ENCODE assay signal across 19 cellular contexts in the genomic region with DNA sequence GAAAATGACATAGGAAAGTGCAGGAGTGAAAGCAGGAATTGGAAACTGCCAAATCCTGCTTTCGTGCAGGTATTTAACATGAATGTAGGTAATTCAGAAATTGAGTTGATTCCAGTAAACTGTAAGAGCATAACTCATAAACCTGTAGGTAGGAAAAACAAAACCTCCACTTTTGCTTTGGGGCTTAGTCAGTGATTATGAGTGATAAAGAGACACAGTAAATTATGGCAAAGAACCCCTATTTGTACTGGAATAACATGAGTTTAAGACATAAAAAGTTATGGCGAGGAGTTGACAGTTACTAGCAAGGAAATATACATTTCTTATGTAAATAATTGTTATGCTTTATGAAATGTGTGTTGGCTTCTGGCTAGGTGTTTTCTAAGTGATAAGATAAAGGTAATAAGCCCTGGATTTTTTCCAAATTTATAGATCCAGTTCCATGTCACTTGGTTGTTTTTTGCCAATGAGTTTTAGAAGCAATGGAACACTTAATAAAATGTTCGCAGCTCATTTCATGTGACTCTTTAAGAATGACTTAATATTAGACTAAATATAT. TPM values are rescaled to one million over a fixed set of nuclear protein-coding genes. Genes with fewer than 3 reads are reported as not detected.
DNase-seq lines count a peak whose midpoint lies in the region; ATAC-seq and TF ChIP-seq lines count a peak whose summit lies in the region.
"Had no signal": no experiment of that assay in that cellular context is flagged by ENCODE, and none has a peak within 500 bp of the region (broad histone marks: within the 10 kb centered on the region; RNA-seq: fewer than 3 reads in every experiment).

No MANE protein-coding gene starts in this region.

- H3K9me3 ChIP-seq in right atrium auricular region: no peaks in the 10 kb centered on the region
- H3K9me3 ChIP-seq in mesenchymal stem cell (ENCODE audit: control insufficient read depth, low read length): no peaks in the 10 kb centered on the region
- H3K9me3 ChIP-seq in skeletal muscle tissue (ENCODE audit: control insufficient read depth in 3 of 3, low read length in 3 of 3): no peaks in the 10 kb centered on the region
- H3K9me3 ChIP-seq: A549 had no signal

- peaks cover 21% of the 10 kb centered on the region for H3K79me1 ChIP-seq in mesenchymal stem cell (replicated peaks; ENCODE audit: low read length, poor library complexity, severe bottlenecking)

- H3K27ac ChIP-seq in right atrium auricular region (peak overlapping the region; percentile 81 to 84), mesenchymal stem cell (ENCODE audit: low read length, poor library complexity, severe bottlenecking) (no peak overlapping the region), skeletal muscle tissue (ENCODE audit: low read depth, low read length) (peak overlapping the region; percentile 98)
- H3K27ac ChIP-seq: A549, C4-2B, HL-60 had no signal

- H2BK15ac ChIP-seq in mesenchymal stem cell (ENCODE audit: low read depth, poor library complexity, severe bottlenecking): no peak overlapping the region

- H3K18ac ChIP-seq in mesenchymal stem cell (ENCODE audit: low read depth in 1 of 2, low read length in 2 of 2): no peak overlapping the region

- H3K4me1 ChIP-seq in right atrium auricular region (peaks cover 0 to 43% of the 10 kb centered on the region in 2 donors), mesenchymal stem cell (ENCODE audit: control insufficient read depth, insufficient read depth, low read depth, low read length) (peaks cover 3% of the 10 kb centered on the region), skeletal muscle tissue (ENCODE audit: control insufficient read depth in 3 of 3, insufficient read depth in 3 of 3, low read length in 3 of 3) (peaks cover 10 to 20% (median 12%) of the 10 kb centered on the region in 3 donors)

- H3K4me3 ChIP-seq in right atrium auricular region (no peak overlapping the region), mesenchymal stem cell (ENCODE audit: insufficient read depth in 1 of 2, low read depth in 1 of 2, low read length in 2 of 2) (no peak overlapping the region), skeletal muscle tissue (ENCODE audit: low read length in 3 of 3) (peak overlapping the region; percentile 57 to 65 (median 57))
- H3K4me3 ChIP-seq: A549 had no signal

- WGBS in mesenchymal stem cell: 100% methylated on average over 2 of the region's 3 CpGs

- H2AK5ac ChIP-seq in mesenchymal stem cell (ENCODE audit: low read length, severe bottlenecking): no peak overlapping the region

- H3K23ac ChIP-seq in mesenchymal stem cell (ENCODE audit: low read length in 2 of 2): no peak overlapping the region

- H2BK5ac ChIP-seq in mesenchymal stem cell (ENCODE audit: low read depth, low read length, poor library complexity, severe bottlenecking): no peak overlapping the region

- H3K4ac ChIP-seq in mesenchymal stem cell (ENCODE audit: low read depth in 1 of 2, low read length in 2 of 2): no peak overlapping the region

- no peak for ATAC-seq in Right ventricle myocardium inferior
- ATAC-seq in HG03469 (IDR thresholded peaks at IDR 0.05; ENCODE audit: unreplicated experiment): no peak
- ATAC-seq: A549, HCT116 had no signal

- no peak overlapping the region for H4K8ac ChIP-seq in mesenchymal stem cell (ENCODE audit: low read length)

- TF ChIP-seq CTCF in right atrium auricular region (IDR thresholded peaks at IDR 0.05): no peak

- DNase-seq in right atrium auricular region (ENCODE audit: low spot score) (no peak), Right ventricle myocardium inferior (ENCODE audit: missing footprints) (no peak), mesenchymal stem cell (no peak), MV-4-11 (lab: John Stamatoyannopoulos, UW) (no peak), NCI-H1436 treated with DMSO at 0.1 percent for 48 hours (lab: John Stamatoyannopoulos, UW) (no peak)
- DNase-seq in activated CD4-positive, alpha-beta T cell treated with anti-CD3 and anti-CD28 coated beads for 48 hours: no peak
- DNase-seq: COR-L47, KBM-7, NCI-H1105, NCI-H187 treated with DMSO at 0.1 percent for 48 hours, NCI-H2171, NCI-H446 treated with DMSO at 0.1 percent for 48 hours, SIG-M5 had no signal

- H4K91ac ChIP-seq in mesenchymal stem cell (ENCODE audit: low read length): no peak overlapping the region

- H3K4me2 ChIP-seq in mesenchymal stem cell (ENCODE audit: low read length, poor library complexity, severe bottlenecking): no peak overlapping the region
- H3K4me2 ChIP-seq: A549 had no signal

- H3K36me3 ChIP-seq in right atrium auricular region: peaks cover 20% of the 10 kb centered on the region
- H3K36me3 ChIP-seq in mesenchymal stem cell (ENCODE audit: control insufficient read depth in 1 of 2, insufficient read depth in 2 of 2, low read depth in 1 of 2, low read length in 2 of 2): peaks cover 3 to 22% of the 10 kb centered on the region in 2 experiments
- peaks cover 0 to 6% (median 4%) of the 10 kb centered on the region in 3 donors for H3K36me3 ChIP-seq in skeletal muscle tissue (ENCODE audit: control insufficient read depth in 3 of 3, insufficient read depth in 3 of 3, low read length in 3 of 3)

- H2BK120ac ChIP-seq in mesenchymal stem cell (ENCODE audit: low read depth, low read length): no peak overlapping the region

- H2AFZ ChIP-seq in mesenchymal stem cell (ENCODE audit: low read depth, low read length): no peak overlapping the region

- H3K27me3 ChIP-seq in right atrium auricular region (no peaks in the 10 kb centered on the region), mesenchymal stem cell (ENCODE audit: control insufficient read depth in 1 of 2, insufficient read depth in 1 of 2, low read length in 2 of 2) (no peaks in the 10 kb centered on the region), skeletal muscle tissue (ENCODE audit: control insufficient read depth in 3 of 3, insufficient read depth in 3 of 3, low read length in 3 of 3) (no peaks in the 10 kb centered on the region)

- no peak overlapping the region for H2BK12ac ChIP-seq in mesenchymal stem cell (ENCODE audit: low read length in 2 of 2)

- no peak overlapping the region for H3K14ac ChIP-seq in mesenchymal stem cell (ENCODE audit: low read length in 2 of 2)

- intact Hi-C loops in Right ventricle myocardium inferior (cut with DNase I): loop anchor here (5.0 kb wide), 2 partner anchors 66 to 114 kb away; no protein-coding TSS in a partner anchor

- H3K9ac ChIP-seq in mesenchymal stem cell (ENCODE audit: low read length): peak overlapping the region; percentile 60
- peak overlapping the region; percentile 65 to 81 (median 79) for H3K9ac ChIP-seq in skeletal muscle tissue (ENCODE audit: low read depth in 1 of 3, low read length in 3 of 3)

RNA-seq across cellular contexts. Expression of a gene that starts 17.3 kb away (rescaled TPM):
- total RNA-seq in right atrium auricular region: 100 to 1,000 TPM; 141 to 223 TPM
- total RNA-seq in Right ventricle myocardium inferior: 435 TPM
- 33.5 TPM for polyA plus RNA-seq in mesenchymal stem cell (2013, experiment 1 of 2)
- 34.0 TPM for polyA plus RNA-seq in mesenchymal stem cell (2013, experiment 2 of 2)
- total RNA-seq in skeletal muscle tissue: 52.7 TPM

Comparison
In these comparisons a context has a peak if more than half of its experiments do, and no peak if none do; other contexts are left out.
1. H3K4me3 ChIP-seq: peak in skeletal muscle tissue (3 of 3); none in right atrium auricular region (0 of 2) and mesenchymal stem cell (0 of 2).